8 cellular contexts compared by ENCODE assay signal in genomic region chr16:53502331-53503269, GRCh38.
DNase-seq lines count a peak whose midpoint lies in the region; ATAC-seq and TF ChIP-seq lines count a peak whose summit lies in the region.

Gene AKTIP, minus strand, starts transcription at chr16:53503209. Its CDS starts 2,950 bp downstream, at chr16:53500259.

- H3K4me3 ChIP-seq in astrocyte of the spinal cord (ENCODE audit: low read depth, low read length) (peak within 1 kb of the TSS; percentile 74), rectal smooth muscle tissue (ENCODE audit: low read length) (peak within 1 kb of the TSS; percentile 82)

- CTCF ChIA-PET in RWPE1 (lab: Yijun Ruan, JAX) = no interaction called here

- peaks cover under 1% of the 10 kb centered on the region for H3K36me3 ChIP-seq in rectal smooth muscle tissue (ENCODE audit: control insufficient read depth, insufficient read depth, low read length)

- peak; percentile 32 for ATAC-seq in GM19023 (IDR thresholded peaks at IDR 0.05; ENCODE audit: unreplicated experiment)
- peak; percentile 18 for ATAC-seq in HG03139 (IDR thresholded peaks at IDR 0.05; ENCODE audit: unreplicated experiment)

- POLR2A ChIA-PET in RWPE1 (lab: Yijun Ruan, JAX; ENCODE audit: low non-redundant PET) = no interaction called here

- H3K27ac ChIP-seq in RWPE1 = peak within 1 kb of the TSS; percentile 87
- peak within 1 kb of the TSS; percentile 98 for H3K27ac ChIP-seq in rectal smooth muscle tissue (ENCODE audit: low read depth, low read length)

- TF ChIP-seq CTCF in RWPE1 (conservative IDR thresholded peaks at IDR 0.05; ENCODE audit: low read depth) = no peak
- no peak for TF ChIP-seq CTCF in astrocyte of the spinal cord (IDR thresholded peaks at IDR 0.05; ENCODE audit: low read depth, low read length)

- in situ Hi-C loops in astrocyte of the spinal cord (cut with HindIII; ENCODE audit: low sequenced_read_pairs) = loop anchor here (5.0 kb wide), 1 partner anchor 45 kb away; no protein-coding TSS in a partner anchor

- no peaks in the 10 kb centered on the region for H3K27me3 ChIP-seq in rectal smooth muscle tissue (ENCODE audit: control insufficient read depth, insufficient read depth, low read length)

- H3K9ac ChIP-seq in rectal smooth muscle tissue (ENCODE audit: low read length) = peak within 1 kb of the TSS; percentile 66

- DNase-seq in Ammon's horn (ENCODE audit: low spot score) = peak; percentile 36
- DNase-seq in RWPE1 (ENCODE audit: low spot score) = peak; percentile 37
- peak; percentile 37 for DNase-seq in astrocyte of the spinal cord (ENCODE audit: low read depth, low spot score)
- peak in 31 of 51 donors; percentile 22 to 96 (median 75) for DNase-seq in hypothalamus (lab: John Stamatoyannopoulos, UW)
- DNase-seq in epidermal melanocyte (ENCODE audit: insufficient read length, low spot score) = no peak

- H3K4me1 ChIP-seq in rectal smooth muscle tissue (ENCODE audit: control insufficient read depth, insufficient read depth, low read length) = peaks cover 24% of the 10 kb centered on the region
